Comparison of ENCODE assay signal across 28 cellular contexts in the genomic region with DNA sequence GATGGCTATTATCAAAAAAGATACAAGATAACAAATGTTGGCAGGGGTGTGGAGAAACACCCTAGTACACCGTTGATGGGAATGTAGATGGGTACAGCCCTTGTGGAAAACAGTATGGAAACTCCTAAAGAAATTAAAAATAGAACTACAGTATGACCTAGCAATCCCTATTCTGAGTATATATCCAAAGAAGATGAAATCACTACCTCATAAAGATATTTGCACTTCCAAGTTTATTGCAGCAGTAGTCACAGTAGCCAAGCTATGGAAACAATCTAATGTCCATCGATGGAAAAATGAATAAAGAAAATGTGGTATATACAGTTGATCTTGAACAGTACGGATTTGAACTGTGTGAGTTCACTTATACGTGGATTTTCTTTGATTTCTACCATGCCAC.
"Had no signal": no experiment of that assay in that cellular context is flagged by ENCODE, and none has a peak within 500 bp of the region (broad histone marks: within the 10 kb centered on the region; RNA-seq: fewer than 3 reads in every experiment).

No MANE protein-coding gene starts in this region.

- H3K27me3 Mint-ChIP-seq: activated CD4-positive, alpha-beta memory T cell treated with anti-CD3 and anti-CD28 coated beads, Interleukin-2, amount 10 ng/mL, durations not matched to agents 7 days and 5 days; activated naive CD4-positive, alpha-beta T cell treated with anti-CD3 and anti-CD28 coated beads, Interleukin-2, amount 50 U/mL, for 24 hours; activated T-cell treated with anti-CD3 and anti-CD28 coated beads, Interleukin-2, amount 50 U/mL, for 24 hours had no signal

- H3K4me3 ChIP-seq: adrenal gland, body of pancreas, breast epithelium had no signal

- H3K9me3 ChIP-seq: adrenal gland, body of pancreas, breast epithelium had no signal

- H3K27ac Mint-ChIP-seq: activated CD4-positive, alpha-beta memory T cell treated with anti-CD3 and anti-CD28 coated beads, Interleukin-2, amount 10 ng/mL, durations not matched to agents 7 days and 5 days; activated naive CD4-positive, alpha-beta T cell treated with anti-CD3 and anti-CD28 coated beads, Interleukin-2, amount 50 U/mL, for 24 hours; activated T-cell treated with anti-CD3 and anti-CD28 coated beads, Interleukin-2, amount 50 U/mL, for 24 hours; activated T-helper 2 cell treated with anti-CD3 and anti-CD28 coated beads, Interferon-gamma antibody, Interleukin-2, Interleukin-4, amounts not matched to agents 10 μg/mL and 5 μg/mL and 100 μg/mL, durations not matched to agents 14 hours and 24 hours and 36 hours had no signal

- H3K27me3 ChIP-seq: adrenal gland, body of pancreas, breast epithelium had no signal

- H3K36me3 ChIP-seq: adrenal gland, breast epithelium, WERI-Rb-1 had no signal

- H3K4me1 ChIP-seq: adrenal gland, body of pancreas, breast epithelium had no signal

- H3K27ac ChIP-seq: adrenal gland, body of pancreas, breast epithelium, WERI-Rb-1 had no signal

- H3K4me3 Mint-ChIP-seq: activated CD4-positive, alpha-beta memory T cell treated with anti-CD3 and anti-CD28 coated beads, Interleukin-2, amount 10 ng/mL, durations not matched to agents 7 days and 5 days; activated naive CD4-positive, alpha-beta T cell treated with anti-CD3 and anti-CD28 coated beads, Interleukin-2, amount 50 U/mL, for 24 hours; activated T-cell treated with anti-CD3 and anti-CD28 coated beads, Interleukin-2, amount 50 U/mL, for 24 hours had no signal

- FAIRE-seq: astrocyte had no signal

- H3K9me3 Mint-ChIP-seq: activated naive CD4-positive, alpha-beta T cell treated with anti-CD3 and anti-CD28 coated beads, Interleukin-2, amount 50 U/mL, for 24 hours; activated T-helper 2 cell treated with anti-CD3 and anti-CD28 coated beads, Interferon-gamma antibody, Interleukin-2, Interleukin-4, amounts not matched to agents 10 μg/mL and 5 μg/mL and 100 μg/mL, durations not matched to agents 14 hours and 24 hours and 36 hours had no signal

- ATAC-seq: body of pancreas had no signal

- DNase-seq: activated CD4-positive, alpha-beta memory T cell treated with anti-CD3 and anti-CD28 coated beads, Interleukin-2, amount 10 ng/mL, durations not matched to agents 7 days and 5 days; activated CD4-positive, alpha-beta T cell treated with anti-CD3 and anti-CD28 coated beads for 1 hour; activated CD4-positive, alpha-beta T cell treated with anti-CD3 and anti-CD28 coated beads for 48 hours; activated CD4-positive, CD25-positive, alpha-beta regulatory T cell; activated gamma-delta T cell; activated naive CD4-positive, alpha-beta T cell treated with Interleukin-2 at 50 U/mL for 16 hours; activated T-cell treated with anti-CD3 and anti-CD28 coated beads, Interleukin-2, amount 50 U/mL, for 24 hours; adrenal gland; body of pancreas; Kasumi-1; KG1; NCI-H1105; NCI-H1417 treated with DMSO at 0.1 percent for 48 hours; NCI-H187 treated with DMSO at 0.1 percent for 48 hours; NCI-H2081; NCI-H2171 treated with DMSO at 0.1 percent for 48 hours; NCI-H2227 treated with DMSO at 0.1 percent for 48 hours; NCI-H446; NCI-H510A treated with DMSO at 0.1 percent for 48 hours; NCI-H526 treated with DMSO at 0.1 percent for 48 hours; NCI-H82; Right ventricle myocardium superior; T1000; WERI-Rb-1 had no signal
